12 cellular contexts compared by ENCODE assay signal in the genomic region with DNA sequence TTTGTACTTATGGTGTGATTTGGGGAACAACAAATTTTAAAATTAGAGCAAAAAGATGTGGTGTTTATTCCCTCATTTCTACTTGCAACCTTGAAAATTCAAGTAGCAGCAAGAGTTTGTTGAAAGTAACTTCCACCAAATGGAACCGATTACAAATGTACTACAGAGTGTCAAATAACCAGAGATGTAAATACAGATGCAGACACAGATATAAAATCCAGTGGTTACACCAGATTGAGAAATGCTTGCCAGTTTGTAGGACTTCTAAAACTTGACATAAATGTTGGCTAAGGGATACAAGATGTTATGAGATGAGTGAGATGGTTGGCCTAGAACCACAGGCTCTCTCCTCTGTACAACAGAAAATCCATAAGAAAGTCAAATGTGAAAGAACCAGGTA.
DNase-seq lines count a peak whose midpoint lies in the region; ATAC-seq and TF ChIP-seq lines count a peak whose summit lies in the region.
"Had no signal": no experiment of that assay in that cellular context is flagged by ENCODE, and none has a peak within 500 bp of the region (broad histone marks: within the 10 kb centered on the region; RNA-seq: fewer than 3 reads in every experiment).

No MANE protein-coding gene starts in this region.

- H3K9ac ChIP-seq in adipocyte (ENCODE audit: low read length) = no peak overlapping the region

- no peak overlapping the region for H3K4me3 ChIP-seq in adipocyte (ENCODE audit: low read length)
- no peak overlapping the region for H3K4me3 ChIP-seq in fibroblast of villous mesenchyme (ENCODE audit: low read depth, low read length)

- no peaks in the 10 kb centered on the region for H3K4me1 ChIP-seq in adipocyte (ENCODE audit: control insufficient read depth, insufficient read depth, low read length)

- no peaks in the 10 kb centered on the region for H3K27me3 ChIP-seq in adipocyte (replicated peaks; ENCODE audit: control insufficient read depth, insufficient read depth, low read length)

- no peaks in the 10 kb centered on the region for H3K36me3 ChIP-seq in adipocyte (ENCODE audit: control insufficient read depth, insufficient read depth, low read length, severe bottlenecking)

- DNase-seq in EH (ENCODE audit: low read depth) = peak; percentile 31
- DNase-seq in adipocyte (ENCODE audit: low read depth) = peak; percentile 67
- DNase-seq in fibroblast of villous mesenchyme (ENCODE audit: low read depth) = peak; percentile 51
- DNase-seq in activated effector memory CD4-positive, alpha-beta T cell treated with anti-CD3 and anti-CD28 coated beads, Interleukin-2, amount 50 U/mL, for 16 hours = no peak
- no peak for DNase-seq in 8988T
- no peak for DNase-seq in anterior cingulate cortex (lab: John Stamatoyannopoulos, UW)
- DNase-seq: CD8-positive, alpha-beta T cell; COR-L47; DMS153; DMS79 treated with DMSO at 0.1 percent for 48 hours; GDM1 had no signal

- no peak for ATAC-seq in GM19467 (IDR thresholded peaks at IDR 0.05; ENCODE audit: unreplicated experiment)
- ATAC-seq: CD8-positive, alpha-beta T cell had no signal

- TF ChIP-seq CTCF in fibroblast of villous mesenchyme (IDR thresholded peaks at IDR 0.05; ENCODE audit: insufficient read depth, low read depth, low read length) = no peak

- H3K9me3 ChIP-seq in adipocyte (ENCODE audit: control insufficient read depth, low read length) = no peaks in the 10 kb centered on the region

Comparison
In these comparisons a context has a peak if more than half of its experiments do, and no peak if none do; other contexts are left out.
1. DNase-seq: peak in EH (single experiment), adipocyte (single experiment) and fibroblast of villous mesenchyme (single experiment); none in activated effector memory CD4-positive, alpha-beta T cell treated with anti-CD3 and anti-CD28 coated beads, Interleukin-2, amount 50 U/mL, for 16 hours (single experiment), 8988T (single experiment) and anterior cingulate cortex (0 of 58).